Comparison of ENCODE assay signal across 16 cellular contexts in genomic region chr9:77838986-77839385, GRCh38.
"Had no signal": no experiment of that assay in that cellular context is flagged by ENCODE, and none has a peak within 500 bp of the region (broad histone marks: within the 10 kb centered on the region; RNA-seq: fewer than 3 reads in every experiment).

No MANE protein-coding gene starts in this region.

- H3K9me3 ChIP-seq: gastrocnemius medialis, heart right ventricle had no signal

- H3K79me2 ChIP-seq: parathyroid adenoma had no signal

- H3K27me3 Mint-ChIP-seq: activated T-helper 17 cell treated with anti-CD3 and anti-CD28 coated beads, Interleukin-2, amount 50 U/mL, for 72 hours; stimulated activated naive B cell treated with anti-CD40 and anti-IgM and Interleukin-4, amounts not matched to agents 10 μg/mL and 1 μg/mL and 100 μg/mL, for 72 hours had no signal

- H3K36me3 ChIP-seq: gastrocnemius medialis, heart right ventricle, WERI-Rb-1 had no signal

- H3K4me3 Mint-ChIP-seq: activated T-helper 17 cell treated with anti-CD3 and anti-CD28 coated beads, Interleukin-2, amount 50 U/mL, for 72 hours; stimulated activated naive B cell treated with anti-CD40 and anti-IgM and Interleukin-4, amounts not matched to agents 10 μg/mL and 1 μg/mL and 100 μg/mL, for 72 hours; T-helper 1 cell treated with Interleukin-12 subunit alpha and Interleukin-12 subunit beta and Interleukin-4 antibody, amounts not matched to agents 30 μg/mL and 1 μg/mL, for 36 hours had no signal

- DNase-seq: activated CD4-positive, alpha-beta T cell treated with anti-CD3 and anti-CD28 coated beads, Interleukin-2, amount 50 U/mL, for 48 hours; activated naive CD4-positive, alpha-beta T cell treated with Interleukin-2 at 50 U/mL for 16 hours; central memory CD4-positive, alpha-beta T cell; effector memory CD4-positive, alpha-beta T cell; gastrocnemius medialis; heart right ventricle; left colon; midbrain; stimulated activated CD4-positive, alpha-beta T cell treated with anti-CD3 and anti-CD28 coated beads, Interleukin-4, amount 100 ng/mL, for 1 hour; stimulated activated naive B cell treated with anti-CD40 and anti-IgM and Interleukin-4, amounts not matched to agents 10 μg/mL and 1 μg/mL and 100 μg/mL, for 72 hours; trophoblast cell; WERI-Rb-1 had no signal

- H3K27me3 ChIP-seq: gastrocnemius medialis, heart right ventricle had no signal

- H3K27ac Mint-ChIP-seq: activated T-helper 17 cell treated with anti-CD3 and anti-CD28 coated beads, Interleukin-2, amount 50 U/mL, for 72 hours; stimulated activated naive B cell treated with anti-CD40 and anti-IgM and Interleukin-4, amounts not matched to agents 10 μg/mL and 1 μg/mL and 100 μg/mL, for 72 hours; T-helper 1 cell treated with Interleukin-12 subunit alpha and Interleukin-12 subunit beta and Interleukin-4 antibody, amounts not matched to agents 30 μg/mL and 1 μg/mL, for 36 hours had no signal

- H3K27ac ChIP-seq: gastrocnemius medialis, parathyroid adenoma, WERI-Rb-1 had no signal

- H3K4me3 ChIP-seq: gastrocnemius medialis, heart right ventricle, lung had no signal

- ATAC-seq: activated T-helper 17 cell treated with anti-CD3 and anti-CD28 coated beads, Interleukin-2, amount 50 U/mL, for 72 hours; gastrocnemius medialis; stimulated activated naive B cell treated with anti-CD40 and anti-IgM and Interleukin-4, amounts not matched to agents 10 μg/mL and 1 μg/mL and 100 μg/mL, for 72 hours had no signal

- H3K4me1 ChIP-seq: parathyroid adenoma had no signal

- H2AFZ ChIP-seq: parathyroid adenoma had no signal

- H3K9ac ChIP-seq: parathyroid adenoma had no signal
